25 cellular contexts compared by ENCODE assay signal in genomic region chr10:88592425-88592824, GRCh38. TPM values are rescaled to one million over a fixed set of nuclear protein-coding genes. Genes with fewer than 3 reads are reported as not detected.
"Had no signal": no experiment of that assay in that cellular context is flagged by ENCODE, and none has a peak within 500 bp of the region (broad histone marks: within the 10 kb centered on the region; RNA-seq: fewer than 3 reads in every experiment).

No MANE protein-coding gene starts in this region.

- H3K4me2 ChIP-seq: hepatocyte, neural progenitor cell had no signal

- DNase-seq: activated CD4-positive, alpha-beta T cell treated with anti-CD3 and anti-CD28 coated beads, Interleukin-2, amount 10 ng/mL, durations not matched to agents 24 days and 14 days; activated CD8-positive, alpha-beta memory T cell treated with anti-CD3 and anti-CD28 coated beads, Interleukin-2, amount 10 ng/mL, durations not matched to agents 7 days and 5 days; activated CD8-positive, alpha-beta T cell treated with anti-CD3 and anti-CD28 coated beads for 36 hours; activated effector memory CD4-positive, alpha-beta T cell treated with anti-CD3 and anti-CD28 coated beads, Interleukin-2, amount 50 U/mL, for 16 hours; activated naive CD4-positive, alpha-beta T cell treated with anti-CD3 and anti-CD28 coated beads, Interleukin-2, amount 10 ng/mL, durations not matched to agents 7 days and 5 days; activated T-cell treated with anti-CD3 and anti-CD28 coated beads for 4 hours; amygdala; erythroblast; glutamatergic neuron; immature natural killer cell; naive thymus-derived CD8-positive, alpha-beta T cell; stimulated activated CD4-positive, alpha-beta T cell treated with anti-CD3 and anti-CD28 coated beads, Interleukin-4, amount 100 ng/mL, for 1 hour; stimulated activated naive CD4-positive, alpha-beta T cell had no signal

- H3K79me2 ChIP-seq: hepatocyte had no signal

- H3K27me3 ChIP-seq: hepatocyte, vagina had no signal

- H3K9me3 ChIP-seq: thoracic aorta, vagina had no signal

- H3K27ac ChIP-seq: cardiac muscle cell, hepatocyte, neural progenitor cell, thoracic aorta, vagina, VCaP had no signal

- H2AFZ ChIP-seq: hepatocyte, neural progenitor cell had no signal

- H3K36me3 ChIP-seq: cardiac muscle cell, neural progenitor cell, thoracic aorta, vagina had no signal

- ATAC-seq: activated CD4-positive, CD25-positive, alpha-beta regulatory T cell treated with anti-CD3 and anti-CD28 coated beads, Interleukin-2, amount 50 U/mL, for 24 hours; activated CD8-positive, alpha-beta memory T cell treated with anti-CD3 and anti-CD28 coated beads, Interleukin-2, amount 10 ng/mL, durations not matched to agents 7 days and 5 days; activated CD8-positive, alpha-beta T cell treated with anti-CD3 and anti-CD28 coated beads for 36 hours; naive thymus-derived CD8-positive, alpha-beta T cell had no signal

- H3K27me3 Mint-ChIP-seq: activated CD8-positive, alpha-beta memory T cell treated with anti-CD3 and anti-CD28 coated beads, Interleukin-2, amount 10 ng/mL, durations not matched to agents 7 days and 5 days; activated naive CD4-positive, alpha-beta T cell treated with anti-CD3 and anti-CD28 coated beads, Interleukin-2, amount 10 ng/mL, durations not matched to agents 7 days and 5 days; memory B cell; type B pancreatic cell had no signal

- H3K9me3 Mint-ChIP-seq: activated CD4-positive, alpha-beta T cell treated with anti-CD3 and anti-CD28 coated beads, Interleukin-2, amount 10 ng/mL, durations not matched to agents 24 days and 14 days; activated CD8-positive, alpha-beta T cell treated with anti-CD3 and anti-CD28 coated beads for 36 hours; activated naive CD4-positive, alpha-beta T cell treated with anti-CD3 and anti-CD28 coated beads, Interleukin-2, amount 10 ng/mL, durations not matched to agents 7 days and 5 days; immature natural killer cell; memory B cell; naive thymus-derived CD8-positive, alpha-beta T cell; neural progenitor cell; T-helper 2 cell treated with Interferon-gamma antibody and Interleukin-4, amounts not matched to agents 5 μg/mL and 100 μg/mL, for 36 hours; type B pancreatic cell had no signal

- H3K9ac ChIP-seq: neural progenitor cell had no signal

- H3K4me3 ChIP-seq: cardiac muscle cell, hepatocyte, neural progenitor cell, thoracic aorta, vagina had no signal

- H3K36me3 Mint-ChIP-seq: activated CD8-positive, alpha-beta memory T cell treated with anti-CD3 and anti-CD28 coated beads, Interleukin-2, amount 10 ng/mL, durations not matched to agents 7 days and 5 days; activated naive CD4-positive, alpha-beta T cell treated with anti-CD3 and anti-CD28 coated beads, Interleukin-2, amount 10 ng/mL, durations not matched to agents 7 days and 5 days; immature natural killer cell; memory B cell; naive thymus-derived CD8-positive, alpha-beta T cell; neural progenitor cell; type B pancreatic cell had no signal

- H3K4me1 Mint-ChIP-seq: activated CD4-positive, alpha-beta T cell treated with anti-CD3 and anti-CD28 coated beads, Interleukin-2, amount 10 ng/mL, durations not matched to agents 24 days and 14 days; activated CD8-positive, alpha-beta memory T cell treated with anti-CD3 and anti-CD28 coated beads, Interleukin-2, amount 10 ng/mL, durations not matched to agents 7 days and 5 days; activated naive CD4-positive, alpha-beta T cell treated with anti-CD3 and anti-CD28 coated beads, Interleukin-2, amount 10 ng/mL, durations not matched to agents 7 days and 5 days; immature natural killer cell; memory B cell; naive thymus-derived CD8-positive, alpha-beta T cell; neural progenitor cell had no signal

- H3K4me1 ChIP-seq: vagina had no signal

- H3K4me3 Mint-ChIP-seq: activated CD4-positive, alpha-beta T cell treated with anti-CD3 and anti-CD28 coated beads, Interleukin-2, amount 10 ng/mL, durations not matched to agents 24 days and 14 days; activated CD8-positive, alpha-beta memory T cell treated with anti-CD3 and anti-CD28 coated beads, Interleukin-2, amount 10 ng/mL, durations not matched to agents 7 days and 5 days; activated CD8-positive, alpha-beta T cell treated with anti-CD3 and anti-CD28 coated beads for 36 hours; activated naive CD4-positive, alpha-beta T cell treated with anti-CD3 and anti-CD28 coated beads, Interleukin-2, amount 10 ng/mL, durations not matched to agents 7 days and 5 days; immature natural killer cell; memory B cell; naive thymus-derived CD8-positive, alpha-beta T cell; neural progenitor cell; T-helper 2 cell treated with Interferon-gamma antibody and Interleukin-4, amounts not matched to agents 5 μg/mL and 100 μg/mL, for 36 hours; type B pancreatic cell had no signal

- H3K27ac Mint-ChIP-seq: activated CD4-positive, alpha-beta T cell treated with anti-CD3 and anti-CD28 coated beads, Interleukin-2, amount 10 ng/mL, durations not matched to agents 24 days and 14 days; activated CD8-positive, alpha-beta memory T cell treated with anti-CD3 and anti-CD28 coated beads, Interleukin-2, amount 10 ng/mL, durations not matched to agents 7 days and 5 days; activated CD8-positive, alpha-beta T cell treated with anti-CD3 and anti-CD28 coated beads for 36 hours; activated naive CD4-positive, alpha-beta T cell treated with anti-CD3 and anti-CD28 coated beads, Interleukin-2, amount 10 ng/mL, durations not matched to agents 7 days and 5 days; immature natural killer cell; memory B cell; neural progenitor cell; T-helper 2 cell treated with Interferon-gamma antibody and Interleukin-4, amounts not matched to agents 5 μg/mL and 100 μg/mL, for 36 hours; type B pancreatic cell had no signal

RNA-seq across cellular contexts. Expression of gene LIPJ, which starts 5.9 kb away (rescaled TPM):
- total RNA-seq: activated CD4-positive, alpha-beta T cell treated with anti-CD3 and anti-CD28 coated beads, Interleukin-2, amount 10 ng/mL, durations not matched to agents 24 days and 14 days; activated CD8-positive, alpha-beta memory T cell treated with anti-CD3 and anti-CD28 coated beads, Interleukin-2, amount 10 ng/mL, durations not matched to agents 7 days and 5 days; activated CD8-positive, alpha-beta T cell treated with anti-CD3 and anti-CD28 coated beads for 36 hours; cardiac muscle cell; chondrocyte; vagina had no signal
- polyA plus RNA-seq: cardiac muscle cell; fibroblast of lung; hepatocyte; naive thymus-derived CD8-positive, alpha-beta T cell had no signal
